Comparison of ENCODE assay signal across 1 cellular context in the genomic region with DNA sequence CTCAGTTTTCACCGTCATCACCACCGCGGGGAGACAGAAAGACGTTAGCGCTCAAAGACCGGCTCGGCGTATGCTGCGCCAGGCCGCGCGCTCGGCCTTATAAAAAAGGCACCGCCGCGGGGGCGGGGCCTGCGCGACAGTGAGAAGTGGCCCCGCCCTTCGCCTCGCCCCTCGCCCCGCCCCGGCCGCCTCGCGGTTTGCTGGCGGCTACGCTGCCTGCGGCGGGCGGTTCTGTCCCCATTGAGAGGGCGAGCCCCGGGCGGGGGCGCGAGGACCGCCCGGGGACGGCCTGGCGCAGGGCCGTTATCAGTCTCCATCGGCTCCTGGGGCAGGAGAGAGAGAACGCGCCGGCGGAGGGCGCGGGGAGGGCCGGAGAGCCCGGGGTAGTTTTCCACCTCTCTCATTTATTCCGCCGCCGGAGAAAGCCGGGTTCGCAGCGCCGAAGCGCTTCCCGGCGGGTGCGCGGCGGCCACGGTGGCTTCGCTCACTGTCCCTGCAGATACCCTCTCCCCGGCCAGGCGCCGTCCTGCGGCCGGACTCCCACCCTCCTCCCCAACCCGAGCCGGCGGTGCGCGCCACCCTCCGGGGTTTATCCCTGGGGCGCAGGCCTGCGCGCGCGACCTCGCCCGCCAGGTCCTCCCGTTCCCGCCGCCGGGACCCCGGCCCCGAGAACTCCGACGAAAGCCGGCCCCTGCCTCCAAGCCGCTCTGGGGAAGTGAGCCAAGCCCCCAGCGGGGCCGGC.
TF ChIP-seq lines count a peak whose summit lies in the region.

No MANE protein-coding gene starts in this region.

TF ChIP-seq in H1, 55 proteins besides CTCF, POLR2A, EP300 and RAD21 (continued from another document):
- TF ChIP-seq BRCA1 (IDR thresholded peaks at IDR 0.05; ENCODE audit: low read depth, low read length) = no peak
- TF ChIP-seq SIN3A (conservative IDR thresholded peaks at IDR 0.05 in 1 of 2, IDR thresholded peaks at IDR 0.05 in 1 of 2; ENCODE audit: low read depth in 1 of 2, low read length in 2 of 2) = 0 out of 4 replicates have a peak, but pooled peaks of 1 of the 2 experiments have one; percentile 24
- peak; percentile 71; the same call in 1 of the 2 replicates for TF ChIP-seq RBBP5 (IDR thresholded peaks at IDR 0.05; ENCODE audit: borderline replicate concordance, low read depth, low read length)
- no peak for TF ChIP-seq CTBP2 (IDR thresholded peaks at IDR 0.05; ENCODE audit: borderline replicate concordance, insufficient read depth, insufficient read length, low read length)
- TF ChIP-seq KDM4A (IDR thresholded peaks at IDR 0.05; ENCODE audit: low read depth, low read length, severe bottlenecking) = peak; percentile 74
- TF ChIP-seq SP1 (IDR thresholded peaks at IDR 0.05; ENCODE audit: low read depth, low read length) = peak; percentile 63
- no peak for TF ChIP-seq ZNF274 (IDR thresholded peaks at IDR 0.05; ENCODE audit: borderline replicate concordance, extremely low read depth, low read length)
- TF ChIP-seq RFX5 (IDR thresholded peaks at IDR 0.05; ENCODE audit: borderline replicate concordance, low read depth, low read length) = no peak
- TF ChIP-seq ASH2L (IDR thresholded peaks at IDR 0.05; ENCODE audit: low read length) = peak; percentile 91
- no peak for TF ChIP-seq SP4 (IDR thresholded peaks at IDR 0.05; ENCODE audit: low read length)
- TF ChIP-seq E2F6 (IDR thresholded peaks at IDR 0.05) = peak; percentile 38
- TF ChIP-seq CREB1 (IDR thresholded peaks at IDR 0.05) = peak; percentile 62; the same call in 1 of the 2 replicates
- TF ChIP-seq PHF8 (conservative IDR thresholded peaks at IDR 0.05; ENCODE audit: low read depth, low read length) = peak; percentile 57; the same call in 1 of the 2 replicates
